26 cellular contexts compared by ENCODE assay signal in genomic region chr11:70828498-70829159, GRCh38.
DNase-seq lines count a peak whose midpoint lies in the region; ATAC-seq and TF ChIP-seq lines count a peak whose summit lies in the region.
"Had no signal": no experiment of that assay in that cellular context is flagged by ENCODE, and none has a peak within 500 bp of the region (broad histone marks: within the 10 kb centered on the region; RNA-seq: fewer than 3 reads in every experiment).

No MANE protein-coding gene starts in this region.

- TF ChIP-seq POLR2A in testis (IDR thresholded peaks at IDR 0.05), result no peak

- H3K27ac ChIP-seq in OCI-LY7 (ENCODE audit: low read depth, low read length, poor library complexity, severe bottlenecking) (no peak overlapping the region), testis (no peak overlapping the region), GM23338 (ENCODE audit: low read depth) (no peak overlapping the region)
- H3K27ac ChIP-seq: gastrocnemius medialis, pancreas, SK-N-MC, WERI-Rb-1 had no signal

- H4K20me1 ChIP-seq in OCI-LY7 (ENCODE audit: insufficient read depth, low read length) (no peaks in the 10 kb centered on the region), GM23338 (replicated peaks; ENCODE audit: insufficient read depth) (no peaks in the 10 kb centered on the region; the same call in 1 of the 2 replicates)

- H3K9me3 Mint-ChIP-seq in GM23338, result no peaks in the 10 kb centered on the region
- H3K9me3 Mint-ChIP-seq: activated T-helper 2 cell treated with anti-CD3 and anti-CD28 coated beads, Interferon-gamma antibody, Interleukin-2, Interleukin-4, amounts not matched to agents 10 μg/mL and 5 μg/mL and 100 μg/mL, durations not matched to agents 14 hours and 24 hours and 36 hours; CD4-positive, alpha-beta memory T cell; central memory CD8-positive, alpha-beta T cell had no signal

- intact Hi-C loops in posterior cingulate gyrus (cut with DNase I), result no loop called here
- intact Hi-C loops in OCI-LY7 (cut with micrococcal nuclease; ENCODE audit: unreplicated experiment), result no loop called here
- intact Hi-C loops in testis (cut with DNase I; ENCODE audit: low total_unique reads), result no loop called here

- H3K27me3 ChIP-seq in testis (no peaks in the 10 kb centered on the region), GM23338 (ENCODE audit: insufficient read depth) (no peaks in the 10 kb centered on the region)
- H3K27me3 ChIP-seq: pancreas had no signal

- H3K4me3 Mint-ChIP-seq in GM23338, result no peak overlapping the region
- H3K4me3 Mint-ChIP-seq: activated naive CD8-positive, alpha-beta T cell; CD4-positive, alpha-beta memory T cell; central memory CD8-positive, alpha-beta T cell; naive B cell had no signal

- H3K27ac Mint-ChIP-seq in GM23338, result no peak overlapping the region
- H3K27ac Mint-ChIP-seq: activated naive CD8-positive, alpha-beta T cell; activated T-helper 2 cell treated with anti-CD3 and anti-CD28 coated beads, Interferon-gamma antibody, Interleukin-2, Interleukin-4, amounts not matched to agents 10 μg/mL and 5 μg/mL and 100 μg/mL, durations not matched to agents 14 hours and 24 hours and 36 hours; CD4-positive, alpha-beta memory T cell; naive B cell had no signal

- CTCF ChIA-PET in OCI-LY7 (lab: Charles Lee; ENCODE audit: unreplicated experiment), result no interaction called here

- H3K4me3 ChIP-seq in OCI-LY7 (ENCODE audit: low read depth, low read length, poor library complexity, severe bottlenecking), result no peak overlapping the region
- no peak overlapping the region for H3K4me3 ChIP-seq in testis
- no peak overlapping the region for H3K4me3 ChIP-seq in GM23338
- H3K4me3 ChIP-seq: gastrocnemius medialis, pancreas, SK-N-MC had no signal

- no TSS peak for BruUV-seq in OCI-LY7 (replicated peaks; lab: Mats Ljungman, UMichigan)

- DNase-seq in AG20443 (ENCODE audit: low spot score) (peak; percentile 48), NCI-H1694 (lab: John Stamatoyannopoulos, UW) (peak; percentile 41), globus pallidus (ENCODE audit: low spot score) (peak; percentile 22), posterior cingulate gyrus (peak in 7 of 10 donors; percentile 22 to 91 (median 40)), OCI-LY7 (ENCODE audit: low spot score) (no peak), testis (no peak), GM23338 (ENCODE audit: low spot score) (no peak)
- DNase-seq: activated CD4-positive, alpha-beta T cell treated with anti-CD3 and anti-CD28 coated beads, Interleukin-2, amount 50 U/mL, for 1 hour; CD4-positive, alpha-beta memory T cell; DMS153; erythroblast; gastrocnemius medialis; HCEC 1CT; KG1; mesenchymal stem cell; naive B cell; NCI-H1930; NCI-H226; NCI-H82; pancreas; WERI-Rb-1 had no signal

- H3K9me3 ChIP-seq in OCI-LY7 (ENCODE audit: low read length) (no peaks in the 10 kb centered on the region), testis (no peaks in the 10 kb centered on the region)
- H3K9me3 ChIP-seq: gastrocnemius medialis, pancreas had no signal

- TF ChIP-seq CTCF in OCI-LY7 (conservative IDR thresholded peaks at IDR 0.05; ENCODE audit: low read length), result no peak
- TF ChIP-seq CTCF in testis (IDR thresholded peaks at IDR 0.05), result no peak
- TF ChIP-seq CTCF in GM23338 (conservative IDR thresholded peaks at IDR 0.05; ENCODE audit: low read depth in 2 of 2), result no peak

- H3K4me2 ChIP-seq in OCI-LY7 (ENCODE audit: low read length) (no peak overlapping the region), GM23338 (no peak overlapping the region)

- peaks cover 59% of the 10 kb centered on the region for H3K4me1 Mint-ChIP-seq in GM23338
- H3K4me1 Mint-ChIP-seq: CD4-positive, alpha-beta memory T cell had no signal

- POLR2A ChIA-PET in OCI-LY7 (lab: Charles Lee), result no interaction called here

- H3K36me3 ChIP-seq in OCI-LY7 (ENCODE audit: insufficient read depth, low read length), result no peaks in the 10 kb centered on the region
- no peaks in the 10 kb centered on the region for H3K36me3 ChIP-seq in testis (ENCODE audit: low read depth, missing control alignments)
- H3K36me3 ChIP-seq in GM23338 (ENCODE audit: insufficient read depth), result no peaks in the 10 kb centered on the region
- H3K36me3 ChIP-seq: gastrocnemius medialis, pancreas, WERI-Rb-1 had no signal

- H3F3A ChIP-seq in GM23338 (replicated peaks; ENCODE audit: low read depth), result no peaks in the 10 kb centered on the region

- H3K4me1 ChIP-seq in OCI-LY7 (ENCODE audit: insufficient read depth, low read length, poor library complexity, severe bottlenecking) (no peaks in the 10 kb centered on the region), testis (peaks cover 17% of the 10 kb centered on the region), GM23338 (ENCODE audit: insufficient read depth) (0 out of 2 replicates have a peak, but pooled peaks cover 5% of the 10 kb centered on the region)
- H3K4me1 ChIP-seq: pancreas had no signal

- ATAC-seq in GM18909 (IDR thresholded peaks at IDR 0.05; ENCODE audit: poor library complexity, unreplicated experiment), result no peak
- ATAC-seq in GM23338, result no peak
- ATAC-seq: gastrocnemius medialis, pancreas had no signal

- H3K27me3 Mint-ChIP-seq in GM23338 (ENCODE audit: insufficient read depth, low read depth, poor library complexity), result peaks cover 21% of the 10 kb centered on the region

- 71 to 80% methylated on average over 15 to 24 of the region's 24 CpGs for WGBS in testis, 2 donors

- H3K79me2 ChIP-seq in OCI-LY7 (ENCODE audit: insufficient read depth, low read depth, low read length) (no peaks in the 10 kb centered on the region), GM23338 (replicated peaks; ENCODE audit: insufficient read depth) (no peaks in the 10 kb centered on the region)

- no peaks in the 10 kb centered on the region for H3K9me2 ChIP-seq in OCI-LY7 (ENCODE audit: insufficient read depth, low read length)
- no peaks in the 10 kb centered on the region for H3K9me2 ChIP-seq in GM23338 (ENCODE audit: insufficient read depth)

- no peaks in the 10 kb centered on the region; the same call in 2 of the 3 replicates for H3K36me3 Mint-ChIP-seq in GM23338 (ENCODE audit: low read depth)
- H3K36me3 Mint-ChIP-seq: activated naive CD8-positive, alpha-beta T cell; CD4-positive, alpha-beta memory T cell; naive B cell had no signal

- H2AFZ ChIP-seq in OCI-LY7 (ENCODE audit: low read length) (no peak overlapping the region), GM23338 (no peak overlapping the region)

TF ChIP-seq in GM23338, 12 proteins besides CTCF, POLR2A, EP300 and RAD21 (continues in another document):
- TF ChIP-seq POLR2AphosphoS5 (IDR thresholded peaks at IDR 0.05; ENCODE audit: low read depth), result no peak
- TF ChIP-seq, protein P1, sequence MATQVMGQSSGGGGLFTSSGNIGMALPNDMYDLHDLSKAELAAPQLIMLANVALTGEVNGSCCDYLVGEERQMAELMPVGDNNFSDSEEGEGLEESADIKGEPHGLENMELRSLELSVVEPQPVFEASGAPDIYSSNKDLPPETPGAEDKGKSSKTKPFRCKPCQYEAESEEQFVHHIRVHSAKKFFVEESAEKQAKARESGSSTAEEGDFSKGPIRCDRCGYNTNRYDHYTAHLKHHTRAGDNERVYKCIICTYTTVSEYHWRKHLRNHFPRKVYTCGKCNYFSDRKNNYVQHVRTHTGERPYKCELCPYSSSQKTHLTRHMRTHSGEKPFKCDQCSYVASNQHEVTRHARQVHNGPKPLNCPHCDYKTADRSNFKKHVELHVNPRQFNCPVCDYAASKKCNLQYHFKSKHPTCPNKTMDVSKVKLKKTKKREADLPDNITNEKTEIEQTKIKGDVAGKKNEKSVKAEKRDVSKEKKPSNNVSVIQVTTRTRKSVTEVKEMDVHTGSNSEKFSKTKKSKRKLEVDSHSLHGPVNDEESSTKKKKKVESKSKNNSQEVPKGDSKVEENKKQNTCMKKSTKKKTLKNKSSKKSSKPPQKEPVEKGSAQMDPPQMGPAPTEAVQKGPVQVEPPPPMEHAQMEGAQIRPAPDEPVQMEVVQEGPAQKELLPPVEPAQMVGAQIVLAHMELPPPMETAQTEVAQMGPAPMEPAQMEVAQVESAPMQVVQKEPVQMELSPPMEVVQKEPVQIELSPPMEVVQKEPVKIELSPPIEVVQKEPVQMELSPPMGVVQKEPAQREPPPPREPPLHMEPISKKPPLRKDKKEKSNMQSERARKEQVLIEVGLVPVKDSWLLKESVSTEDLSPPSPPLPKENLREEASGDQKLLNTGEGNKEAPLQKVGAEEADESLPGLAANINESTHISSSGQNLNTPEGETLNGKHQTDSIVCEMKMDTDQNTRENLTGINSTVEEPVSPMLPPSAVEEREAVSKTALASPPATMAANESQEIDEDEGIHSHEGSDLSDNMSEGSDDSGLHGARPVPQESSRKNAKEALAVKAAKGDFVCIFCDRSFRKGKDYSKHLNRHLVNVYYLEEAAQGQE (IDR thresholded peaks at IDR 0.05; ENCODE audit: unreplicated experiment), result no peak
- TF ChIP-seq, protein P2, sequence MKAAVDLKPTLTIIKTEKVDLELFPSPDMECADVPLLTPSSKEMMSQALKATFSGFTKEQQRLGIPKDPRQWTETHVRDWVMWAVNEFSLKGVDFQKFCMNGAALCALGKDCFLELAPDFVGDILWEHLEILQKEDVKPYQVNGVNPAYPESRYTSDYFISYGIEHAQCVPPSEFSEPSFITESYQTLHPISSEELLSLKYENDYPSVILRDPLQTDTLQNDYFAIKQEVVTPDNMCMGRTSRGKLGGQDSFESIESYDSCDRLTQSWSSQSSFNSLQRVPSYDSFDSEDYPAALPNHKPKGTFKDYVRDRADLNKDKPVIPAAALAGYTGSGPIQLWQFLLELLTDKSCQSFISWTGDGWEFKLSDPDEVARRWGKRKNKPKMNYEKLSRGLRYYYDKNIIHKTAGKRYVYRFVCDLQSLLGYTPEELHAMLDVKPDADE (IDR thresholded peaks at IDR 0.05), result no peak
- TF ChIP-seq STAT1 (IDR thresholded peaks at IDR 0.05; ENCODE audit: unreplicated experiment), result no peak

Comparison
In these comparisons a context has a peak if more than half of its experiments do, and no peak if none do; other contexts are left out.
1. DNase-seq: peak in AG20443 (single experiment), NCI-H1694 (single experiment), globus pallidus (single experiment) and posterior cingulate gyrus (7 of 10); none in OCI-LY7 (single experiment), testis (single experiment) and GM23338 (single experiment).